ENCODE assay signal across 1 cellular context in the genomic region with DNA sequence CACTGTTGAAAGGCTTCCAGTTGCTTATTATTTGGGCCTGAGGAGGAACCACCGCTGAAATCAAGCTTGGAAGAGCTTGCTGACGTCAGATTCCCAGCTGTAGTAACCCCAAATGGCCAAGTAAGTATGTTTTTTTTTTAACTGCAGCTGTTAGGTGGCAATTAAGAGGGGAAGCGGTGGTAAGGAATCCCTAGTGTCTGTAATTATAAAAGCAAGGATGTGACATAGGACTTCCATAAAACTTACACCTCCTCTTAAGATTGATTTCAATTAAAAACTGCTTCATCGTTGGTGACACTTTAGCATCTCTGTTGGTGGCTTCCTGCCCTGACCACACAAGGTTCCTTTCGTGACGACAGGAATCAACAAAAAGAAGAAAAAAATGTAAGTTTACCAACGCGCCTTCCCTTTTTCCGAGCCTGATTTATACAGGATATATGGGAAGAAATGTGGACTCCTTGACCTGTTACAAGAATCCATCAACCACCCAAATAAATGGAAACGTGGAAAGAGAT.
TF ChIP-seq lines count a peak whose summit lies in the region.

No MANE protein-coding gene starts in this region.

TF ChIP-seq in GM12878, 131 proteins besides CTCF, POLR2A, EP300 and RAD21 (continued from another document):
- TF ChIP-seq, protein P1, sequence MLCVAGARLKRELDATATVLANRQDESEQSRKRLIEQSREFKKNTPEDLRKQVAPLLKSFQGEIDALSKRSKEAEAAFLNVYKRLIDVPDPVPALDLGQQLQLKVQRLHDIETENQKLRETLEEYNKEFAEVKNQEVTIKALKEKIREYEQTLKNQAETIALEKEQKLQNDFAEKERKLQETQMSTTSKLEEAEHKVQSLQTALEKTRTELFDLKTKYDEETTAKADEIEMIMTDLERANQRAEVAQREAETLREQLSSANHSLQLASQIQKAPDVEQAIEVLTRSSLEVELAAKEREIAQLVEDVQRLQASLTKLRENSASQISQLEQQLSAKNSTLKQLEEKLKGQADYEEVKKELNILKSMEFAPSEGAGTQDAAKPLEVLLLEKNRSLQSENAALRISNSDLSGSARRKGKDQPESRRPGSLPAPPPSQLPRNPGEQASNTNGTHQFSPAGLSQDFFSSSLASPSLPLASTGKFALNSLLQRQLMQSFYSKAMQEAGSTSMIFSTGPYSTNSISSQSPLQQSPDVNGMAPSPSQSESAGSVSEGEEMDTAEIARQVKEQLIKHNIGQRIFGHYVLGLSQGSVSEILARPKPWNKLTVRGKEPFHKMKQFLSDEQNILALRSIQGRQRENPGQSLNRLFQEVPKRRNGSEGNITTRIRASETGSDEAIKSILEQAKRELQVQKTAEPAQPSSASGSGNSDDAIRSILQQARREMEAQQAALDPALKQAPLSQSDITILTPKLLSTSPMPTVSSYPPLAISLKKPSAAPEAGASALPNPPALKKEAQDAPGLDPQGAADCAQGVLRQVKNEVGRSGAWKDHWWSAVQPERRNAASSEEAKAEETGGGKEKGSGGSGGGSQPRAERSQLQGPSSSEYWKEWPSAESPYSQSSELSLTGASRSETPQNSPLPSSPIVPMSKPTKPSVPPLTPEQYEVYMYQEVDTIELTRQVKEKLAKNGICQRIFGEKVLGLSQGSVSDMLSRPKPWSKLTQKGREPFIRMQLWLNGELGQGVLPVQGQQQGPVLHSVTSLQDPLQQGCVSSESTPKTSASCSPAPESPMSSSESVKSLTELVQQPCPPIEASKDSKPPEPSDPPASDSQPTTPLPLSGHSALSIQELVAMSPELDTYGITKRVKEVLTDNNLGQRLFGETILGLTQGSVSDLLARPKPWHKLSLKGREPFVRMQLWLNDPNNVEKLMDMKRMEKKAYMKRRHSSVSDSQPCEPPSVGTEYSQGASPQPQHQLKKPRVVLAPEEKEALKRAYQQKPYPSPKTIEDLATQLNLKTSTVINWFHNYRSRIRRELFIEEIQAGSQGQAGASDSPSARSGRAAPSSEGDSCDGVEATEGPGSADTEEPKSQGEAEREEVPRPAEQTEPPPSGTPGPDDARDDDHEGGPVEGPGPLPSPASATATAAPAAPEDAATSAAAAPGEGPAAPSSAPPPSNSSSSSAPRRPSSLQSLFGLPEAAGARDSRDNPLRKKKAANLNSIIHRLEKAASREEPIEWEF (IDR thresholded peaks at IDR 0.05; ENCODE audit: insufficient replicate concordance, low read depth, low read length): no peak
- TF ChIP-seq ZNF384 (IDR thresholded peaks at IDR 0.05; ENCODE audit: borderline replicate concordance, low read depth, low read length) (no peak), NBN (IDR thresholded peaks at IDR 0.05) (no peak), SREBF1 (IDR thresholded peaks at IDR 0.05; ENCODE audit: low read length) (no peak), CREB1 (IDR thresholded peaks at IDR 0.05; ENCODE audit: low read depth) (peak; percentile 56; the same call in 1 of the 2 replicates), MTA2 (IDR thresholded peaks at IDR 0.05; ENCODE audit: low read depth) (0 out of 2 replicates have a peak, but pooled peaks have one; percentile 24), ZNF274 (IDR thresholded peaks at IDR 0.05; ENCODE audit: insufficient read depth, insufficient read length) (no peak), CBFB (IDR thresholded peaks at IDR 0.05; ENCODE audit: low read depth) (no peak), ZNF207 (IDR thresholded peaks at IDR 0.05; ENCODE audit: borderline replicate concordance) (no peak), RUNX3 (IDR thresholded peaks at IDR 0.05; ENCODE audit: low read length) (peak; percentile 59), SMC3 (IDR thresholded peaks at IDR 0.05; ENCODE audit: borderline replicate concordance, low read length) (no peak)
- TF ChIP-seq, protein P2, sequence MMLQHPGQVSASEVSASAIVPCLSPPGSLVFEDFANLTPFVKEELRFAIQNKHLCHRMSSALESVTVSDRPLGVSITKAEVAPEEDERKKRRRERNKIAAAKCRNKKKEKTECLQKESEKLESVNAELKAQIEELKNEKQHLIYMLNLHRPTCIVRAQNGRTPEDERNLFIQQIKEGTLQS (IDR thresholded peaks at IDR 0.05; ENCODE audit: borderline replicate concordance, extremely low read depth, low read depth, low read length): no peak
- TF ChIP-seq, protein P3, sequence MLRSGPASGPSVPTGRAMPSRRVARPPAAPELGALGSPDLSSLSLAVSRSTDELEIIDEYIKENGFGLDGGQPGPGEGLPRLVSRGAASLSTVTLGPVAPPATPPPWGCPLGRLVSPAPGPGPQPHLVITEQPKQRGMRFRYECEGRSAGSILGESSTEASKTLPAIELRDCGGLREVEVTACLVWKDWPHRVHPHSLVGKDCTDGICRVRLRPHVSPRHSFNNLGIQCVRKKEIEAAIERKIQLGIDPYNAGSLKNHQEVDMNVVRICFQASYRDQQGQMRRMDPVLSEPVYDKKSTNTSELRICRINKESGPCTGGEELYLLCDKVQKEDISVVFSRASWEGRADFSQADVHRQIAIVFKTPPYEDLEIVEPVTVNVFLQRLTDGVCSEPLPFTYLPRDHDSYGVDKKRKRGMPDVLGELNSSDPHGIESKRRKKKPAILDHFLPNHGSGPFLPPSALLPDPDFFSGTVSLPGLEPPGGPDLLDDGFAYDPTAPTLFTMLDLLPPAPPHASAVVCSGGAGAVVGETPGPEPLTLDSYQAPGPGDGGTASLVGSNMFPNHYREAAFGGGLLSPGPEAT (IDR thresholded peaks at IDR 0.05; ENCODE audit: low read depth): 0 out of 2 replicates have a peak, but pooled peaks have one; percentile 13
- TF ChIP-seq, protein P4, sequence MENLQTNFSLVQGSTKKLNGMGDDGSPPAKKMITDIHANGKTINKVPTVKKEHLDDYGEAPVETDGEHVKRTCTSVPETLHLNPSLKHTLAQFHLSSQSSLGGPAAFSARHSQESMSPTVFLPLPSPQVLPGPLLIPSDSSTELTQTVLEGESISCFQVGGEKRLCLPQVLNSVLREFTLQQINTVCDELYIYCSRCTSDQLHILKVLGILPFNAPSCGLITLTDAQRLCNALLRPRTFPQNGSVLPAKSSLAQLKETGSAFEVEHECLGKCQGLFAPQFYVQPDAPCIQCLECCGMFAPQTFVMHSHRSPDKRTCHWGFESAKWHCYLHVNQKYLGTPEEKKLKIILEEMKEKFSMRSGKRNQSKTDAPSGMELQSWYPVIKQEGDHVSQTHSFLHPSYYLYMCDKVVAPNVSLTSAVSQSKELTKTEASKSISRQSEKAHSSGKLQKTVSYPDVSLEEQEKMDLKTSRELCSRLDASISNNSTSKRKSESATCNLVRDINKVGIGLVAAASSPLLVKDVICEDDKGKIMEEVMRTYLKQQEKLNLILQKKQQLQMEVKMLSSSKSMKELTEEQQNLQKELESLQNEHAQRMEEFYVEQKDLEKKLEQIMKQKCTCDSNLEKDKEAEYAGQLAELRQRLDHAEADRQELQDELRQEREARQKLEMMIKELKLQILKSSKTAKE (IDR thresholded peaks at IDR 0.05; ENCODE audit: low read depth, poor library complexity, severe bottlenecking): peak; percentile 38
- TF ChIP-seq, protein P5, sequence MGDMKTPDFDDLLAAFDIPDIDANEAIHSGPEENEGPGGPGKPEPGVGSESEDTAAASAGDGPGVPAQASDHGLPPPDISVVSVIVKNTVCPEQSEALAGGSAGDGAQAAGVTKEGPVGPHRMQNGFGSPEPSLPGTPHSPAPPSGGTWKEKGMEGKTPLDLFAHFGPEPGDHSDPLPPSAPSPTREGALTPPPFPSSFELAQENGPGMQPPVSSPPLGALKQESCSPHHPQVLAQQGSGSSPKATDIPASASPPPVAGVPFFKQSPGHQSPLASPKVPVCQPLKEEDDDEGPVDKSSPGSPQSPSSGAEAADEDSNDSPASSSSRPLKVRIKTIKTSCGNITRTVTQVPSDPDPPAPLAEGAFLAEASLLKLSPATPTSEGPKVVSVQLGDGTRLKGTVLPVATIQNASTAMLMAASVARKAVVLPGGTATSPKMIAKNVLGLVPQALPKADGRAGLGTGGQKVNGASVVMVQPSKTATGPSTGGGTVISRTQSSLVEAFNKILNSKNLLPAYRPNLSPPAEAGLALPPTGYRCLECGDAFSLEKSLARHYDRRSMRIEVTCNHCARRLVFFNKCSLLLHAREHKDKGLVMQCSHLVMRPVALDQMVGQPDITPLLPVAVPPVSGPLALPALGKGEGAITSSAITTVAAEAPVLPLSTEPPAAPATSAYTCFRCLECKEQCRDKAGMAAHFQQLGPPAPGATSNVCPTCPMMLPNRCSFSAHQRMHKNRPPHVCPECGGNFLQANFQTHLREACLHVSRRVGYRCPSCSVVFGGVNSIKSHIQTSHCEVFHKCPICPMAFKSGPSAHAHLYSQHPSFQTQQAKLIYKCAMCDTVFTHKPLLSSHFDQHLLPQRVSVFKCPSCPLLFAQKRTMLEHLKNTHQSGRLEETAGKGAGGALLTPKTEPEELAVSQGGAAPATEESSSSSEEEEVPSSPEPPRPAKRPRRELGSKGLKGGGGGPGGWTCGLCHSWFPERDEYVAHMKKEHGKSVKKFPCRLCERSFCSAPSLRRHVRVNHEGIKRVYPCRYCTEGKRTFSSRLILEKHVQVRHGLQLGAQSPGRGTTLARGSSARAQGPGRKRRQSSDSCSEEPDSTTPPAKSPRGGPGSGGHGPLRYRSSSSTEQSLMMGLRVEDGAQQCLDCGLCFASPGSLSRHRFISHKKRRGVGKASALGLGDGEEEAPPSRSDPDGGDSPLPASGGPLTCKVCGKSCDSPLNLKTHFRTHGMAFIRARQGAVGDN (IDR thresholded peaks at IDR 0.05): no peak
